37 cellular contexts compared by ENCODE assay signal in genomic region chr1:173367136-173367535, GRCh38.
"Had no signal": no experiment of that assay in that cellular context is flagged by ENCODE, and none has a peak within 500 bp of the region (broad histone marks: within the 10 kb centered on the region; RNA-seq: fewer than 3 reads in every experiment).

No MANE protein-coding gene starts in this region.

- H3K9me3 Mint-ChIP-seq: activated CD4-positive, alpha-beta memory T cell treated with anti-CD3 and anti-CD28 coated beads, Interleukin-2, amount 10 ng/mL, durations not matched to agents 7 days and 5 days; activated CD4-positive, alpha-beta T cell treated with anti-CD3 and anti-CD28 coated beads, Interleukin-2, amount 10 ng/mL, durations not matched to agents 7 days and 5 days; activated naive CD4-positive, alpha-beta T cell treated with anti-CD3 and anti-CD28 coated beads, Interleukin-2, amount 10 ng/mL, durations not matched to agents 7 days and 5 days; activated naive CD4-positive, alpha-beta T cell treated with anti-CD3 and anti-CD28 coated beads, Interleukin-2, amount 50 U/mL, for 24 hours; activated naive CD8-positive, alpha-beta T cell treated with anti-CD3 and anti-CD28 coated beads, Interleukin-2, amount 50 U/mL, for 24 hours; activated T-cell treated with anti-CD3 and anti-CD28 coated beads, Interleukin-2, amount 50 U/mL, for 24 hours; activated T-helper 2 cell treated with anti-CD3 and anti-CD28 coated beads, Interferon-gamma antibody, Interleukin-2, Interleukin-4, amounts not matched to agents 10 μg/mL and 5 μg/mL and 100 μg/mL, durations not matched to agents 14 hours and 24 hours and 36 hours; T-helper 1 cell treated with Interleukin-12 subunit alpha and Interleukin-12 subunit beta and Interleukin-4 antibody, amounts not matched to agents 30 μg/mL and 1 μg/mL, for 36 hours; T-helper 2 cell treated with Interferon-gamma antibody and Interleukin-4, amounts not matched to agents 5 μg/mL and 100 μg/mL, for 36 hours had no signal

- DNase-seq: activated B cell treated with CpG ODN at 0.5 μM for 24 hours; activated CD4-positive, alpha-beta memory T cell treated with anti-CD3 and anti-CD28 coated beads, Interleukin-2, amount 10 ng/mL, durations not matched to agents 7 days and 5 days; activated CD4-positive, alpha-beta T cell treated with anti-CD3 and anti-CD28 coated beads for 1 hour; activated CD4-positive, alpha-beta T cell treated with anti-CD3 and anti-CD28 coated beads for 36 hours; activated CD4-positive, alpha-beta T cell treated with anti-CD3 and anti-CD28 coated beads for 48 hours; activated CD4-positive, alpha-beta T cell treated with anti-CD3 and anti-CD28 coated beads, Interleukin-2, amount 10 ng/mL, durations not matched to agents 7 days and 5 days; activated CD4-positive, alpha-beta T cell treated with anti-CD3 and anti-CD28 coated beads, Interleukin-2, amount 50 U/mL, for 48 hours; activated CD8-positive, alpha-beta memory T cell treated with anti-CD3 and anti-CD28 coated beads for 24 hours; activated CD8-positive, alpha-beta memory T cell treated with anti-CD3 and anti-CD28 coated beads, Interleukin-2, amount 10 ng/mL, durations not matched to agents 7 days and 5 days; activated CD8-positive, alpha-beta memory T cell treated with anti-CD3 and anti-CD28 coated beads, Interleukin-2, amount 50 U/mL, for 48 hours; activated CD8-positive, alpha-beta T cell treated with anti-CD3 and anti-CD28 coated beads, Interleukin-2, amount 10 ng/mL, durations not matched to agents 7 days and 5 days; activated effector memory CD4-positive, alpha-beta T cell treated with Interleukin-2 at 50 U/mL for 16 hours; activated gamma-delta T cell; activated naive CD4-positive, alpha-beta T cell treated with anti-CD3 and anti-CD28 coated beads, Interleukin-2, amount 10 ng/mL, durations not matched to agents 7 days and 5 days; activated naive CD4-positive, alpha-beta T cell treated with Interleukin-2 at 50 U/mL for 16 hours; activated naive CD8-positive, alpha-beta T cell treated with anti-CD3 and anti-CD28 coated beads, Interleukin-2, amount 10 ng/mL, durations not matched to agents 7 days and 5 days; activated naive CD8-positive, alpha-beta T cell treated with anti-CD3 and anti-CD28 coated beads, Interleukin-2, amount 50 U/mL, for 24 hours; activated T-cell treated with anti-CD3 and anti-CD28 coated beads, Interleukin-2, amount 50 U/mL, for 24 hours; activated T-cell treated with anti-CD3 and anti-CD28 coated beads, Interleukin-2, amount 50 U/mL, for 48 hours; amniotic stem cell; aorta; caudate nucleus; cerebellar nuclear complex; T-helper 1 cell; T-helper 2 cell; T-helper 9 cell had no signal

- H3K27ac Mint-ChIP-seq: activated B cell treated with CpG ODN at 0.5 μM for 24 hours; activated CD4-positive, alpha-beta memory T cell treated with anti-CD3 and anti-CD28 coated beads, Interleukin-2, amount 10 ng/mL, durations not matched to agents 7 days and 5 days; activated CD4-positive, alpha-beta T cell treated with anti-CD3 and anti-CD28 coated beads for 36 hours; activated CD4-positive, alpha-beta T cell treated with anti-CD3 and anti-CD28 coated beads, Interleukin-2, amount 10 ng/mL, durations not matched to agents 7 days and 5 days; activated CD8-positive, alpha-beta memory T cell treated with anti-CD3 and anti-CD28 coated beads, Interleukin-2, amount 10 ng/mL, durations not matched to agents 7 days and 5 days; activated CD8-positive, alpha-beta T cell treated with anti-CD3 and anti-CD28 coated beads, Interleukin-2, amount 10 ng/mL, durations not matched to agents 7 days and 5 days; activated naive CD4-positive, alpha-beta T cell treated with anti-CD3 and anti-CD28 coated beads, Interleukin-2, amount 10 ng/mL, durations not matched to agents 7 days and 5 days; activated naive CD4-positive, alpha-beta T cell treated with anti-CD3 and anti-CD28 coated beads, Interleukin-2, amount 50 U/mL, for 24 hours; activated naive CD8-positive, alpha-beta T cell; activated naive CD8-positive, alpha-beta T cell treated with anti-CD3 and anti-CD28 coated beads, Interleukin-2, amount 10 ng/mL, durations not matched to agents 7 days and 5 days; activated naive CD8-positive, alpha-beta T cell treated with anti-CD3 and anti-CD28 coated beads, Interleukin-2, amount 50 U/mL, for 24 hours; activated T-cell treated with anti-CD3 and anti-CD28 coated beads, Interleukin-2, amount 50 U/mL, for 24 hours; activated T-helper 2 cell treated with anti-CD3 and anti-CD28 coated beads, Interferon-gamma antibody, Interleukin-2, Interleukin-4, amounts not matched to agents 10 μg/mL and 5 μg/mL and 100 μg/mL, durations not matched to agents 14 hours and 24 hours and 36 hours; brain; T-helper 1 cell treated with Interleukin-12 subunit alpha and Interleukin-12 subunit beta and Interleukin-4 antibody, amounts not matched to agents 30 μg/mL and 1 μg/mL, for 36 hours; T-helper 2 cell treated with Interferon-gamma antibody and Interleukin-4, amounts not matched to agents 5 μg/mL and 100 μg/mL, for 36 hours had no signal

- H3K4me3 Mint-ChIP-seq: activated B cell treated with CpG ODN at 0.5 μM for 24 hours; activated CD4-positive, alpha-beta memory T cell treated with anti-CD3 and anti-CD28 coated beads, Interleukin-2, amount 10 ng/mL, durations not matched to agents 7 days and 5 days; activated CD4-positive, alpha-beta T cell treated with anti-CD3 and anti-CD28 coated beads for 36 hours; activated CD4-positive, alpha-beta T cell treated with anti-CD3 and anti-CD28 coated beads, Interleukin-2, amount 10 ng/mL, durations not matched to agents 7 days and 5 days; activated CD8-positive, alpha-beta memory T cell treated with anti-CD3 and anti-CD28 coated beads, Interleukin-2, amount 10 ng/mL, durations not matched to agents 7 days and 5 days; activated CD8-positive, alpha-beta T cell treated with anti-CD3 and anti-CD28 coated beads, Interleukin-2, amount 10 ng/mL, durations not matched to agents 7 days and 5 days; activated naive CD4-positive, alpha-beta T cell treated with anti-CD3 and anti-CD28 coated beads, Interleukin-2, amount 10 ng/mL, durations not matched to agents 7 days and 5 days; activated naive CD4-positive, alpha-beta T cell treated with anti-CD3 and anti-CD28 coated beads, Interleukin-2, amount 50 U/mL, for 24 hours; activated naive CD8-positive, alpha-beta T cell; activated naive CD8-positive, alpha-beta T cell treated with anti-CD3 and anti-CD28 coated beads, Interleukin-2, amount 10 ng/mL, durations not matched to agents 7 days and 5 days; activated naive CD8-positive, alpha-beta T cell treated with anti-CD3 and anti-CD28 coated beads, Interleukin-2, amount 50 U/mL, for 24 hours; activated T-cell treated with anti-CD3 and anti-CD28 coated beads, Interleukin-2, amount 50 U/mL, for 24 hours; brain; central memory CD8-positive, alpha-beta T cell; T-helper 1 cell treated with Interleukin-12 subunit alpha and Interleukin-12 subunit beta and Interleukin-4 antibody, amounts not matched to agents 30 μg/mL and 1 μg/mL, for 36 hours; T-helper 2 cell treated with Interferon-gamma antibody and Interleukin-4, amounts not matched to agents 5 μg/mL and 100 μg/mL, for 36 hours had no signal

- ATAC-seq: activated CD4-positive, alpha-beta T cell treated with anti-CD3 and anti-CD28 coated beads for 36 hours; activated CD8-positive, alpha-beta memory T cell treated with anti-CD3 and anti-CD28 coated beads, Interleukin-2, amount 10 ng/mL, durations not matched to agents 7 days and 5 days; activated CD8-positive, alpha-beta T cell treated with anti-CD3 and anti-CD28 coated beads, Interleukin-2, amount 10 ng/mL, durations not matched to agents 7 days and 5 days; activated naive CD8-positive, alpha-beta T cell treated with anti-CD3 and anti-CD28 coated beads, Interleukin-2, amount 50 U/mL, for 24 hours had no signal

- H3K27me3 ChIP-seq: cardiac muscle cell had no signal

- H3K4me1 Mint-ChIP-seq: activated CD4-positive, alpha-beta memory T cell treated with anti-CD3 and anti-CD28 coated beads, Interleukin-2, amount 10 ng/mL, durations not matched to agents 7 days and 5 days; activated CD4-positive, alpha-beta T cell treated with anti-CD3 and anti-CD28 coated beads for 36 hours; activated CD4-positive, alpha-beta T cell treated with anti-CD3 and anti-CD28 coated beads, Interleukin-2, amount 10 ng/mL, durations not matched to agents 7 days and 5 days; activated CD8-positive, alpha-beta memory T cell treated with anti-CD3 and anti-CD28 coated beads, Interleukin-2, amount 10 ng/mL, durations not matched to agents 7 days and 5 days; activated naive CD4-positive, alpha-beta T cell treated with anti-CD3 and anti-CD28 coated beads, Interleukin-2, amount 10 ng/mL, durations not matched to agents 7 days and 5 days; activated naive CD4-positive, alpha-beta T cell treated with anti-CD3 and anti-CD28 coated beads, Interleukin-2, amount 50 U/mL, for 24 hours; activated naive CD8-positive, alpha-beta T cell treated with anti-CD3 and anti-CD28 coated beads, Interleukin-2, amount 10 ng/mL, durations not matched to agents 7 days and 5 days; activated naive CD8-positive, alpha-beta T cell treated with anti-CD3 and anti-CD28 coated beads, Interleukin-2, amount 50 U/mL, for 24 hours; brain; central memory CD8-positive, alpha-beta T cell had no signal

- FAIRE-seq: bronchial epithelial cell, TTC549 had no signal

- H3K36me3 Mint-ChIP-seq: activated CD8-positive, alpha-beta memory T cell treated with anti-CD3 and anti-CD28 coated beads, Interleukin-2, amount 10 ng/mL, durations not matched to agents 7 days and 5 days; activated naive CD4-positive, alpha-beta T cell treated with anti-CD3 and anti-CD28 coated beads, Interleukin-2, amount 10 ng/mL, durations not matched to agents 7 days and 5 days; brain had no signal

- H3K27me3 Mint-ChIP-seq: activated B cell treated with CpG ODN at 0.5 μM for 24 hours; activated CD4-positive, alpha-beta memory T cell treated with anti-CD3 and anti-CD28 coated beads, Interleukin-2, amount 10 ng/mL, durations not matched to agents 7 days and 5 days; activated CD4-positive, alpha-beta T cell treated with anti-CD3 and anti-CD28 coated beads for 36 hours; activated CD4-positive, alpha-beta T cell treated with anti-CD3 and anti-CD28 coated beads, Interleukin-2, amount 10 ng/mL, durations not matched to agents 7 days and 5 days; activated CD8-positive, alpha-beta memory T cell treated with anti-CD3 and anti-CD28 coated beads, Interleukin-2, amount 10 ng/mL, durations not matched to agents 7 days and 5 days; activated naive CD4-positive, alpha-beta T cell treated with anti-CD3 and anti-CD28 coated beads, Interleukin-2, amount 10 ng/mL, durations not matched to agents 7 days and 5 days; activated naive CD4-positive, alpha-beta T cell treated with anti-CD3 and anti-CD28 coated beads, Interleukin-2, amount 50 U/mL, for 24 hours; activated naive CD8-positive, alpha-beta T cell; activated naive CD8-positive, alpha-beta T cell treated with anti-CD3 and anti-CD28 coated beads, Interleukin-2, amount 10 ng/mL, durations not matched to agents 7 days and 5 days; activated naive CD8-positive, alpha-beta T cell treated with anti-CD3 and anti-CD28 coated beads, Interleukin-2, amount 50 U/mL, for 24 hours; activated T-cell treated with anti-CD3 and anti-CD28 coated beads, Interleukin-2, amount 50 U/mL, for 24 hours; central memory CD8-positive, alpha-beta T cell had no signal

- H3K4me3 ChIP-seq: cardiac muscle cell had no signal

- H3K27ac ChIP-seq: cardiac muscle cell, VCaP had no signal

- H3K36me3 ChIP-seq: cardiac muscle cell had no signal
